1 cellular context compared by ENCODE assay signal in genomic region chr17:31312223-31312622, GRCh38.
A peak's percentile ranks its signal among the peaks of the same experiment; 100 is the strongest.
TF ChIP-seq lines count a peak whose summit lies in the region.

No MANE protein-coding gene starts in this region.

TF ChIP-seq in GM12878, 131 proteins besides CTCF, POLR2A, EP300 and RAD21:
- peak; percentile 73 for TF ChIP-seq NBN (IDR thresholded peaks at IDR 0.05)
- TF ChIP-seq, protein P1, sequence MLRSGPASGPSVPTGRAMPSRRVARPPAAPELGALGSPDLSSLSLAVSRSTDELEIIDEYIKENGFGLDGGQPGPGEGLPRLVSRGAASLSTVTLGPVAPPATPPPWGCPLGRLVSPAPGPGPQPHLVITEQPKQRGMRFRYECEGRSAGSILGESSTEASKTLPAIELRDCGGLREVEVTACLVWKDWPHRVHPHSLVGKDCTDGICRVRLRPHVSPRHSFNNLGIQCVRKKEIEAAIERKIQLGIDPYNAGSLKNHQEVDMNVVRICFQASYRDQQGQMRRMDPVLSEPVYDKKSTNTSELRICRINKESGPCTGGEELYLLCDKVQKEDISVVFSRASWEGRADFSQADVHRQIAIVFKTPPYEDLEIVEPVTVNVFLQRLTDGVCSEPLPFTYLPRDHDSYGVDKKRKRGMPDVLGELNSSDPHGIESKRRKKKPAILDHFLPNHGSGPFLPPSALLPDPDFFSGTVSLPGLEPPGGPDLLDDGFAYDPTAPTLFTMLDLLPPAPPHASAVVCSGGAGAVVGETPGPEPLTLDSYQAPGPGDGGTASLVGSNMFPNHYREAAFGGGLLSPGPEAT (IDR thresholded peaks at IDR 0.05; ENCODE audit: low read depth), result peak; percentile 50; the same call in 1 of the 2 replicates
- TF ChIP-seq ZNF384 (IDR thresholded peaks at IDR 0.05; ENCODE audit: borderline replicate concordance, low read depth, low read length), result peak; percentile 78
- TF ChIP-seq NR2F1 (conservative IDR thresholded peaks at IDR 0.05), result peak; percentile 63
- TF ChIP-seq NR2C1 (IDR thresholded peaks at IDR 0.05), result peak; percentile 16; the same call in 1 of the 2 replicates
- TF ChIP-seq, protein P2, sequence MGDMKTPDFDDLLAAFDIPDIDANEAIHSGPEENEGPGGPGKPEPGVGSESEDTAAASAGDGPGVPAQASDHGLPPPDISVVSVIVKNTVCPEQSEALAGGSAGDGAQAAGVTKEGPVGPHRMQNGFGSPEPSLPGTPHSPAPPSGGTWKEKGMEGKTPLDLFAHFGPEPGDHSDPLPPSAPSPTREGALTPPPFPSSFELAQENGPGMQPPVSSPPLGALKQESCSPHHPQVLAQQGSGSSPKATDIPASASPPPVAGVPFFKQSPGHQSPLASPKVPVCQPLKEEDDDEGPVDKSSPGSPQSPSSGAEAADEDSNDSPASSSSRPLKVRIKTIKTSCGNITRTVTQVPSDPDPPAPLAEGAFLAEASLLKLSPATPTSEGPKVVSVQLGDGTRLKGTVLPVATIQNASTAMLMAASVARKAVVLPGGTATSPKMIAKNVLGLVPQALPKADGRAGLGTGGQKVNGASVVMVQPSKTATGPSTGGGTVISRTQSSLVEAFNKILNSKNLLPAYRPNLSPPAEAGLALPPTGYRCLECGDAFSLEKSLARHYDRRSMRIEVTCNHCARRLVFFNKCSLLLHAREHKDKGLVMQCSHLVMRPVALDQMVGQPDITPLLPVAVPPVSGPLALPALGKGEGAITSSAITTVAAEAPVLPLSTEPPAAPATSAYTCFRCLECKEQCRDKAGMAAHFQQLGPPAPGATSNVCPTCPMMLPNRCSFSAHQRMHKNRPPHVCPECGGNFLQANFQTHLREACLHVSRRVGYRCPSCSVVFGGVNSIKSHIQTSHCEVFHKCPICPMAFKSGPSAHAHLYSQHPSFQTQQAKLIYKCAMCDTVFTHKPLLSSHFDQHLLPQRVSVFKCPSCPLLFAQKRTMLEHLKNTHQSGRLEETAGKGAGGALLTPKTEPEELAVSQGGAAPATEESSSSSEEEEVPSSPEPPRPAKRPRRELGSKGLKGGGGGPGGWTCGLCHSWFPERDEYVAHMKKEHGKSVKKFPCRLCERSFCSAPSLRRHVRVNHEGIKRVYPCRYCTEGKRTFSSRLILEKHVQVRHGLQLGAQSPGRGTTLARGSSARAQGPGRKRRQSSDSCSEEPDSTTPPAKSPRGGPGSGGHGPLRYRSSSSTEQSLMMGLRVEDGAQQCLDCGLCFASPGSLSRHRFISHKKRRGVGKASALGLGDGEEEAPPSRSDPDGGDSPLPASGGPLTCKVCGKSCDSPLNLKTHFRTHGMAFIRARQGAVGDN (IDR thresholded peaks at IDR 0.05), result peak; percentile 21; the same call in 1 of the 2 replicates
- peak; percentile 57; the same call in 1 of the 2 replicates for TF ChIP-seq TAF1 (IDR thresholded peaks at IDR 0.05; ENCODE audit: borderline replicate concordance, low read depth, low read length)
- peak; percentile 72; the same call in 1 of the 2 replicates for TF ChIP-seq CHD1 (IDR thresholded peaks at IDR 0.05; ENCODE audit: low read depth, low read length)
- peak; percentile 87 for TF ChIP-seq YY1 (IDR thresholded peaks at IDR 0.05; ENCODE audit: low read depth, low read length)
- TF ChIP-seq RAD51 (IDR thresholded peaks at IDR 0.05), result peak; percentile 17; the same call in 1 of the 2 replicates
- TF ChIP-seq HDGF (IDR thresholded peaks at IDR 0.05), result peak; percentile 92; the same call in 1 of the 2 replicates
- peak; percentile 39; the same call in 1 of the 2 replicates for TF ChIP-seq IKZF1 (conservative IDR thresholded peaks at IDR 0.05)
- TF ChIP-seq IKZF2 (IDR thresholded peaks at IDR 0.05), result peak; percentile 53 to 61
- 0 out of 2 replicates have a peak, but pooled peaks have one; percentile 32 for TF ChIP-seq SMARCA5 (IDR thresholded peaks at IDR 0.05)
- TF ChIP-seq, protein P3, sequence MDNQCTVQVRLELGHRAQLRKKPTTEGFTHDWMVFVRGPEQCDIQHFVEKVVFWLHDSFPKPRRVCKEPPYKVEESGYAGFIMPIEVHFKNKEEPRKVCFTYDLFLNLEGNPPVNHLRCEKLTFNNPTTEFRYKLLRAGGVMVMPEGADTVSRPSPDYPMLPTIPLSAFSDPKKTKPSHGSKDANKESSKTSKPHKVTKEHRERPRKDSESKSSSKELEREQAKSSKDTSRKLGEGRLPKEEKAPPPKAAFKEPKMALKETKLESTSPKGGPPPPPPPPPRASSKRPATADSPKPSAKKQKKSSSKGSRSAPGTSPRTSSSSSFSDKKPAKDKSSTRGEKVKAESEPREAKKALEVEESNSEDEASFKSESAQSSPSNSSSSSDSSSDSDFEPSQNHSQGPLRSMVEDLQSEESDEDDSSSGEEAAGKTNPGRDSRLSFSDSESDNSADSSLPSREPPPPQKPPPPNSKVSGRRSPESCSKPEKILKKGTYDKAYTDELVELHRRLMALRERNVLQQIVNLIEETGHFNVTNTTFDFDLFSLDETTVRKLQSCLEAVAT (IDR thresholded peaks at IDR 0.05), result peak; percentile 86
